Comparison of ENCODE assay signal across 8 cellular contexts in the genomic region with DNA sequence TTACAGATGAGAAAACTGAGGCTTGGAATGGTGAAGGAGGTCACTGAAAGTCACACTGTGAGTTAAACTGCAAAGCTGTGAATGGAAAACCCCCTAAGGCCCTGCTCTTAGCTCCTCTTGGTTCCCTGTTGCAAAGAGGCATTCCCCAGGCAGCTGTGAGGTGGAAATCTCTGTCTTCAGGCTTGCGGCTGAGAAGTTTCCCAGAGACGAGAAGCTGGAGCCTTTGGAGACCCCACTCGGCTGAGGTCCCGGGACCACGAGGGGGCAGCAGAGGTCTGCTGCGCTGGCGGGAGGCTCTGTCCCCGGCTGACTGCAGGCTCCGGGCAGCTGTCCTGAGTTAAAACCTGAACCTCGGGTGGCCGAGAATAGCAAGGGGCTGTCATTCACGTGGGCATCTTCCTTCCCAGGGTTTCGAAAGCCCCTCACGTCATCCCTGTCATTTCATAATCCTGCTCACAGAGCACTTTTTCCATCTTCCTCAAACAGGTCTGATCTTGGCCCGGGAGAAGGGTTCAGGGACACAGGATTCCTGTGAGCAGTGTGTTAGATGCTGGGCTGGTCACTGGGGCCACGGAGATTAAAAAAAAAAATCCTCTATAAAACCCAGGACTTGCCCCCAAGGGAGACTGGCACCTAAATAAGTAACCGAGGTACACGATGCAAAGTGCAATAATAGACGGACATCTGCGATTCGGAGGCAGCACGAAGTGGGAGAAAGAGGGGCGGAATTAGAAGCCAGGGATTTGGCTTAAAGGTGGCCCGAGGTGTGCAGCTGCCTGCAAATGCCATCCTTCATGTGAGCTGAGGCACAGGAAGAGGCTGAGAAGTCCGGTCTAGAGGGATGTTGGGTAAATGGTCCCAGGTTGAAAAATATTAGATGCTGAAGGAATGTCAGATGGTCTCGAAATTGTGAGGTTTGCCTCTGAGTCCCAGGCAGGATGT. TPM values are rescaled to one million over a fixed set of nuclear protein-coding genes. Genes with fewer than 3 reads are reported as not detected.
DNase-seq lines count a peak whose midpoint lies in the region; ATAC-seq, FAIRE-seq and TF ChIP-seq lines count a peak whose summit lies in the region.

No MANE protein-coding gene starts in this region.

- BruUV-seq in mammary epithelial cell (replicated peaks; lab: Mats Ljungman, UMichigan): no TSS peak

- FAIRE-seq in G401.6 (lab: Jason Lieb, UNC) (peak; percentile 47), kidney (lab: Jason Lieb, UNC) (no peak)

- DNase-seq in NCI-H2171 treated with DMSO at 0.1 percent for 48 hours (lab: John Stamatoyannopoulos, UW) (peak; percentile 77), WTC11 (ENCODE audit: low spot score) (peak; percentile 92), mammary epithelial cell (peak; percentile 45), kidney (peak; percentile 94)
- DNase-seq in stimulated activated CD4-positive, alpha-beta T cell treated with anti-CD3 and anti-CD28 coated beads, Interleukin-1b, Interleukin-23, amount 100 ng/mL, for 24 hours (ENCODE audit: low read depth in 4 of 4, low spot score in 1 of 4): peak; percentile 42 to 71 (median 62)

- H3K4me3 ChIP-seq in mammary epithelial cell (replicated peaks in 1 of 3; ENCODE audit: insufficient read depth in 1 of 3, low read depth in 2 of 3, low read length in 3 of 3) (no peak overlapping the region), kidney (ENCODE audit: low read length in 2 of 2) (no peak overlapping the region)

- H3K36me3 ChIP-seq in mammary epithelial cell (ENCODE audit: insufficient read depth, low read length) (no peaks in the 10 kb centered on the region), kidney (ENCODE audit: control insufficient read depth in 1 of 2, insufficient read depth in 2 of 2, low read length in 2 of 2) (no peaks in the 10 kb centered on the region)

- H4K20me1 ChIP-seq in mammary epithelial cell (ENCODE audit: insufficient read depth, low read length): no peaks in the 10 kb centered on the region

- H3K4me1 Mint-ChIP-seq in WTC11: no peaks in the 10 kb centered on the region

- H2AFZ ChIP-seq in mammary epithelial cell (ENCODE audit: low read depth, low read length): no peak overlapping the region

- H3K4me2 ChIP-seq in mammary epithelial cell (ENCODE audit: insufficient read depth, low read depth, low read length): no peak overlapping the region

- WGBS in mammary epithelial cell (ENCODE audit: low coverage, missing lambda C conversion rate): 36% methylated on average over 26 of the region's 26 CpGs

- POLR2A ChIA-PET in WTC11 (lab: Charles Lee): no interaction called here

- H3K27me3 ChIP-seq in mammary epithelial cell (ENCODE audit: insufficient read depth, low read length): peaks cover 5% of the 10 kb centered on the region

- H3K9me3 Mint-ChIP-seq in WTC11: no peaks in the 10 kb centered on the region

- H3K4me1 ChIP-seq in mammary epithelial cell (ENCODE audit: insufficient read depth, low read length): no peaks in the 10 kb centered on the region
- peaks cover 3 to 4% of the 10 kb centered on the region in 2 donors for H3K4me1 ChIP-seq in kidney (ENCODE audit: control insufficient read depth in 1 of 2, insufficient read depth in 1 of 2, low read depth in 1 of 2, low read length in 2 of 2)

- in situ Hi-C loops in mammary epithelial cell (cut with MboI; ENCODE audit: low sequenced_read_pairs in 2 of 2): no loop called here

- no peaks in the 10 kb centered on the region for H3K36me3 Mint-ChIP-seq in WTC11

- H3K27ac ChIP-seq in mammary epithelial cell (ENCODE audit: insufficient read depth, low read depth, low read length) (no peak overlapping the region), kidney (ENCODE audit: low read depth in 2 of 2, low read length in 2 of 2) (no peak overlapping the region)

- H3K9ac ChIP-seq in mammary epithelial cell (ENCODE audit: insufficient read depth, low read length) (no peak overlapping the region), kidney (ENCODE audit: low read length in 2 of 2) (peak overlapping the region; percentile 15 to 44)

- intact Hi-C loops in mammary epithelial cell (cut with micrococcal nuclease) (loop anchor here (1.0 to 5.0 kb wide), 6 partner anchors 21 to 353 kb away; no protein-coding TSS in a partner anchor), kidney (cut with DNase I) (loop anchor here (5.0 kb wide), 1 partner anchor 83 kb away; no protein-coding TSS in a partner anchor)

- H3K9me3 ChIP-seq in mammary epithelial cell (replicated peaks; ENCODE audit: insufficient read depth, low read length): no peaks in the 10 kb centered on the region
- no peaks in the 10 kb centered on the region for H3K9me3 ChIP-seq in kidney (ENCODE audit: control insufficient read depth in 1 of 2, low read length in 2 of 2)

- ATAC-seq in HG02759 (IDR thresholded peaks at IDR 0.05; ENCODE audit: unreplicated experiment) (peak; percentile 97), WTC11 (peak; percentile 98), HG03139 (IDR thresholded peaks at IDR 0.05; ENCODE audit: unreplicated experiment) (no peak)

- no peak overlapping the region for H3K4me3 Mint-ChIP-seq in WTC11

- dilution Hi-C loops in mammary epithelial cell (cut with HindIII; ENCODE audit: low sequenced_read_pairs): no loop called here

- H3K79me2 ChIP-seq in mammary epithelial cell (ENCODE audit: insufficient read depth, low read length): no peaks in the 10 kb centered on the region

- H3K27me3 Mint-ChIP-seq in WTC11 (ENCODE audit: low read depth): no peaks in the 10 kb centered on the region; the same call in 1 of the 2 replicates

- no peak overlapping the region for H3K27ac Mint-ChIP-seq in WTC11

- TF ChIP-seq CTCF in WTC11 (IDR thresholded peaks at IDR 0.05) (peak; percentile 86), mammary epithelial cell (conservative IDR thresholded peaks at IDR 0.05 in 1 of 2, IDR thresholded peaks at IDR 0.05 in 1 of 2; ENCODE audit: extremely low read depth in 1 of 2, insufficient read depth in 1 of 2, low read depth in 1 of 2, low read length in 2 of 2) (peak; percentile 82 to 98), kidney (IDR thresholded peaks at IDR 0.05; ENCODE audit: borderline replicate concordance, extremely low read depth, insufficient read depth) (peak; percentile 97)

- CTCF ChIA-PET in WTC11 (lab: Charles Lee) (interaction anchor here (0.6 to 2.3 kb wide), 52 partner anchors 9 to 411 kb away, joined by 3 to 100 read pairs (median 7); partner anchors contain the start of genes ATOH8 and VAMP8), mammary epithelial cell (lab: Charles Lee; ENCODE audit: low non-redundant PET) (interaction anchor here (0.9 to 1.1 kb wide), 4 partner anchors 13 to 93 kb away, joined by 4 to 6 read pairs (median 4); no protein-coding TSS in a partner anchor)

TF ChIP-seq in WTC11, 78 proteins besides CTCF, POLR2A, EP300 and RAD21 (continues in another document):
- TF ChIP-seq, protein P1, sequence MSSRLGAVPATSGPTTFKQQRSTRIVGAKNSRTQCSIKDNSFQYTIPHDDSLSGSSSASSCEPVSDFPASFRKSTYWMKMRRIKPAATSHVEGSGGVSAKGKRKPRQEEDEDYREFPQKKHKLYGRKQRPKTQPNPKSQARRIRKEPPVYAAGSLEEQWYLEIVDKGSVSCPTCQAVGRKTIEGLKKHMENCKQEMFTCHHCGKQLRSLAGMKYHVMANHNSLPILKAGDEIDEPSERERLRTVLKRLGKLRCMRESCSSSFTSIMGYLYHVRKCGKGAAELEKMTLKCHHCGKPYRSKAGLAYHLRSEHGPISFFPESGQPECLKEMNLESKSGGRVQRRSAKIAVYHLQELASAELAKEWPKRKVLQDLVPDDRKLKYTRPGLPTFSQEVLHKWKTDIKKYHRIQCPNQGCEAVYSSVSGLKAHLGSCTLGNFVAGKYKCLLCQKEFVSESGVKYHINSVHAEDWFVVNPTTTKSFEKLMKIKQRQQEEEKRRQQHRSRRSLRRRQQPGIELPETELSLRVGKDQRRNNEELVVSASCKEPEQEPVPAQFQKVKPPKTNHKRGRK (CRISPR knock-in tag; IDR thresholded peaks at IDR 0.05; ENCODE audit: borderline replicate concordance): no peak
- TF ChIP-seq, protein P2, sequence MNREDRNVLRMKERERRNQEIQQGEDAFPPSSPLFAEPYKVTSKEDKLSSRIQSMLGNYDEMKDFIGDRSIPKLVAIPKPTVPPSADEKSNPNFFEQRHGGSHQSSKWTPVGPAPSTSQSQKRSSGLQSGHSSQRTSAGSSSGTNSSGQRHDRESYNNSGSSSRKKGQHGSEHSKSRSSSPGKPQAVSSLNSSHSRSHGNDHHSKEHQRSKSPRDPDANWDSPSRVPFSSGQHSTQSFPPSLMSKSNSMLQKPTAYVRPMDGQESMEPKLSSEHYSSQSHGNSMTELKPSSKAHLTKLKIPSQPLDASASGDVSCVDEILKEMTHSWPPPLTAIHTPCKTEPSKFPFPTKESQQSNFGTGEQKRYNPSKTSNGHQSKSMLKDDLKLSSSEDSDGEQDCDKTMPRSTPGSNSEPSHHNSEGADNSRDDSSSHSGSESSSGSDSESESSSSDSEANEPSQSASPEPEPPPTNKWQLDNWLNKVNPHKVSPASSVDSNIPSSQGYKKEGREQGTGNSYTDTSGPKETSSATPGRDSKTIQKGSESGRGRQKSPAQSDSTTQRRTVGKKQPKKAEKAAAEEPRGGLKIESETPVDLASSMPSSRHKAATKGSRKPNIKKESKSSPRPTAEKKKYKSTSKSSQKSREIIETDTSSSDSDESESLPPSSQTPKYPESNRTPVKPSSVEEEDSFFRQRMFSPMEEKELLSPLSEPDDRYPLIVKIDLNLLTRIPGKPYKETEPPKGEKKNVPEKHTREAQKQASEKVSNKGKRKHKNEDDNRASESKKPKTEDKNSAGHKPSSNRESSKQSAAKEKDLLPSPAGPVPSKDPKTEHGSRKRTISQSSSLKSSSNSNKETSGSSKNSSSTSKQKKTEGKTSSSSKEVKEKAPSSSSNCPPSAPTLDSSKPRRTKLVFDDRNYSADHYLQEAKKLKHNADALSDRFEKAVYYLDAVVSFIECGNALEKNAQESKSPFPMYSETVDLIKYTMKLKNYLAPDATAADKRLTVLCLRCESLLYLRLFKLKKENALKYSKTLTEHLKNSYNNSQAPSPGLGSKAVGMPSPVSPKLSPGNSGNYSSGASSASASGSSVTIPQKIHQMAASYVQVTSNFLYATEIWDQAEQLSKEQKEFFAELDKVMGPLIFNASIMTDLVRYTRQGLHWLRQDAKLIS (CRISPR knock-in tag; IDR thresholded peaks at IDR 0.05; ENCODE audit: borderline replicate concordance): no peak
- TF ChIP-seq ZNF671 (CRISPR knock-in tag; IDR thresholded peaks at IDR 0.05): no peak

RNA-seq across cellular contexts. Expression of gene ATOH8, which starts 24.6 kb away (rescaled TPM):
- 0.23 to 0.81 TPM (median 0.57 TPM) in 3 replicates for total RNA-seq in WTC11 (2021)
- not detected for total RNA-seq in mammary epithelial cell
- polyA plus RNA-seq in mammary epithelial cell: not detected
- polyA minus RNA-seq in mammary epithelial cell: not detected
- total RNA-seq in kidney: 11.2 TPM
- 18.6 TPM for polyA plus RNA-seq in kidney (ENCODE audit: insufficient read depth, low read depth, low replicate concordance)

RNA-seq across cellular contexts. Expression of gene GNLY, which starts 35.0 kb away (rescaled TPM):
- 0.44 TPM in 1 of 3 replicates, not detected in the others for total RNA-seq in WTC11 (2021)
- total RNA-seq in mammary epithelial cell: not detected
- polyA plus RNA-seq in mammary epithelial cell: not detected
- not detected for polyA minus RNA-seq in mammary epithelial cell
- total RNA-seq in kidney: 5.5 TPM
- 8.1 TPM for polyA plus RNA-seq in kidney (ENCODE audit: insufficient read depth, low read depth, low replicate concordance)
